In genomic region chr1:96144636-96145035, GRCh38 we compare ENCODE assay signal across 8 cellular contexts.
"Had no signal": no experiment of that assay in that cellular context is flagged by ENCODE, and none has a peak within 500 bp of the region (broad histone marks: within the 10 kb centered on the region; RNA-seq: fewer than 3 reads in every experiment).

No MANE protein-coding gene starts in this region.

- H3K4me3 Mint-ChIP-seq: H9, IgD-negative memory B cell had no signal

- H3K27me3 Mint-ChIP-seq: IgD-negative memory B cell had no signal

- DNase-seq: GM23248, H9, HCEC 1CT, KBM-7 had no signal

- H3K4me1 Mint-ChIP-seq: IgD-negative memory B cell had no signal

- H2AFZ ChIP-seq: GM23248 had no signal

- H3K4me3 ChIP-seq: GM23248 had no signal

- H3K4me2 ChIP-seq: KMS-11 had no signal

- H3K36me3 Mint-ChIP-seq: IgD-negative memory B cell had no signal

- H3K27ac Mint-ChIP-seq: H9 had no signal

- H3K9ac ChIP-seq: GM23248, KMS-11 had no signal

- H3K27ac ChIP-seq: GM23248, HL-60, KMS-11 had no signal

- ATAC-seq: HepG2 had no signal
